In genomic region chr5:177309351-177310191, GRCh38 we compare ENCODE assay signal across 8 cellular contexts. TPM values are rescaled to one million over a fixed set of nuclear protein-coding genes. Genes with fewer than 3 reads are reported as not detected.
A peak's percentile ranks its signal among the peaks of the same experiment; 100 is the strongest.
DNase-seq lines count a peak whose midpoint lies in the region; ATAC-seq and TF ChIP-seq lines count a peak whose summit lies in the region.

No MANE protein-coding gene starts in this region.

- no peak for ATAC-seq in GM18909 (IDR thresholded peaks at IDR 0.05; ENCODE audit: poor library complexity, unreplicated experiment)
- ATAC-seq in HG03565 (IDR thresholded peaks at IDR 0.05; ENCODE audit: unreplicated experiment): no peak

- peak; percentile 64 for TF ChIP-seq RAD21 in Ishikawa (IDR thresholded peaks at IDR 0.05; ENCODE audit: low read depth)

- no peak for TF ChIP-seq EP300 in Ishikawa (IDR thresholded peaks at IDR 0.05; ENCODE audit: borderline replicate concordance)

- DNase-seq in Caki2 (ENCODE audit: low read depth) (peak; percentile 78), SHP77 (lab: John Stamatoyannopoulos, UW) (peak; percentile 75 to 83), germinal center (ENCODE audit: low spot score) (peak; percentile 63), renal cortical epithelial cell (ENCODE audit: low read depth) (peak; percentile 69)
- DNase-seq in activated effector memory CD4-positive, alpha-beta T cell treated with anti-CD3 and anti-CD28 coated beads, Interleukin-2, amount 50 U/mL, for 16 hours: peak; percentile 91

- in situ Hi-C loops in Caki2 (cut with HindIII; ENCODE audit: low pct_unique_long_range_greater_than_20kb, low sequenced_read_pairs): no loop called here

TF ChIP-seq in Ishikawa, 13 proteins besides CTCF, POLR2A, EP300 and RAD21:
- TF ChIP-seq MAX (IDR thresholded peaks at IDR 0.05) (0 out of 2 replicates have a peak, but pooled peaks have one; percentile 26), ZBTB7A (IDR thresholded peaks at IDR 0.05; ENCODE audit: low read depth) (no peak), TEAD4 (IDR thresholded peaks at IDR 0.05) (no peak), CREB1 (IDR thresholded peaks at IDR 0.05; ENCODE audit: low read depth) (no peak), EGR1 (IDR thresholded peaks at IDR 0.05) (no peak), YY1 (IDR thresholded peaks at IDR 0.05; ENCODE audit: low read depth) (0 out of 2 replicates have a peak, but pooled peaks have one; percentile 13), FOXM1 (IDR thresholded peaks at IDR 0.05; ENCODE audit: borderline replicate concordance, low read depth) (no peak), TCF12 (IDR thresholded peaks at IDR 0.05; ENCODE audit: low read depth) (no peak), USF1 (IDR thresholded peaks at IDR 0.05) (no peak), CEBPB (IDR thresholded peaks at IDR 0.05) (no peak), TAF1 (IDR thresholded peaks at IDR 0.05; ENCODE audit: low read depth) (no peak), NFIC (IDR thresholded peaks at IDR 0.05) (no peak)
- TF ChIP-seq, protein P1, sequence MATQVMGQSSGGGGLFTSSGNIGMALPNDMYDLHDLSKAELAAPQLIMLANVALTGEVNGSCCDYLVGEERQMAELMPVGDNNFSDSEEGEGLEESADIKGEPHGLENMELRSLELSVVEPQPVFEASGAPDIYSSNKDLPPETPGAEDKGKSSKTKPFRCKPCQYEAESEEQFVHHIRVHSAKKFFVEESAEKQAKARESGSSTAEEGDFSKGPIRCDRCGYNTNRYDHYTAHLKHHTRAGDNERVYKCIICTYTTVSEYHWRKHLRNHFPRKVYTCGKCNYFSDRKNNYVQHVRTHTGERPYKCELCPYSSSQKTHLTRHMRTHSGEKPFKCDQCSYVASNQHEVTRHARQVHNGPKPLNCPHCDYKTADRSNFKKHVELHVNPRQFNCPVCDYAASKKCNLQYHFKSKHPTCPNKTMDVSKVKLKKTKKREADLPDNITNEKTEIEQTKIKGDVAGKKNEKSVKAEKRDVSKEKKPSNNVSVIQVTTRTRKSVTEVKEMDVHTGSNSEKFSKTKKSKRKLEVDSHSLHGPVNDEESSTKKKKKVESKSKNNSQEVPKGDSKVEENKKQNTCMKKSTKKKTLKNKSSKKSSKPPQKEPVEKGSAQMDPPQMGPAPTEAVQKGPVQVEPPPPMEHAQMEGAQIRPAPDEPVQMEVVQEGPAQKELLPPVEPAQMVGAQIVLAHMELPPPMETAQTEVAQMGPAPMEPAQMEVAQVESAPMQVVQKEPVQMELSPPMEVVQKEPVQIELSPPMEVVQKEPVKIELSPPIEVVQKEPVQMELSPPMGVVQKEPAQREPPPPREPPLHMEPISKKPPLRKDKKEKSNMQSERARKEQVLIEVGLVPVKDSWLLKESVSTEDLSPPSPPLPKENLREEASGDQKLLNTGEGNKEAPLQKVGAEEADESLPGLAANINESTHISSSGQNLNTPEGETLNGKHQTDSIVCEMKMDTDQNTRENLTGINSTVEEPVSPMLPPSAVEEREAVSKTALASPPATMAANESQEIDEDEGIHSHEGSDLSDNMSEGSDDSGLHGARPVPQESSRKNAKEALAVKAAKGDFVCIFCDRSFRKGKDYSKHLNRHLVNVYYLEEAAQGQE (IDR thresholded peaks at IDR 0.05; ENCODE audit: low read depth): no peak
TF ChIP-seq in Ishikawa: peak in this region for 2.

RNA-seq across cellular contexts. Expression of gene MXD3, which starts 2.1 kb away (rescaled TPM):
- total RNA-seq in Caki2 (2014; rRNA removed; shearing (Covaris generic); ENCODE audit: low replicate concordance): 69.8 and 72.2 TPM in 2 replicates
- total RNA-seq in renal cortical epithelial cell: 1.4 and 3.6 TPM in 2 replicates

RNA-seq across cellular contexts. Expression of gene PRELID1, which starts 6.0 kb away (rescaled TPM):
- 459 and 533 TPM in 2 replicates for total RNA-seq in Caki2 (2014; rRNA removed; shearing (Covaris generic); ENCODE audit: low replicate concordance)
- 52.0 and 115 TPM in 2 replicates for total RNA-seq in renal cortical epithelial cell

RNA-seq across cellular contexts. Expression of gene RAB24, which starts 6.1 kb away (rescaled TPM):
- 53.9 and 65.9 TPM in 2 replicates for total RNA-seq in Caki2 (2014; rRNA removed; shearing (Covaris generic); ENCODE audit: low replicate concordance)
- total RNA-seq in renal cortical epithelial cell: 13.5 and 23.0 TPM in 2 replicates

RNA-seq across cellular contexts. Expression of gene LMAN2, which starts 41.9 kb away (rescaled TPM):
- 602 and 647 TPM in 2 replicates for total RNA-seq in Caki2 (2014; rRNA removed; shearing (Covaris generic); ENCODE audit: low replicate concordance)
- 242 and 337 TPM in 2 replicates for total RNA-seq in renal cortical epithelial cell

RNA-seq across cellular contexts. Expression of gene RGS14, which starts 48.2 kb away (rescaled TPM):
- total RNA-seq in Caki2 (2014; rRNA removed; shearing (Covaris generic); ENCODE audit: low replicate concordance): 97.6 and 107 TPM in 2 replicates
- 11.1 and 30.2 TPM in 2 replicates for total RNA-seq in renal cortical epithelial cell

Comparison
In these comparisons a context has a peak if more than half of its experiments do, and no peak if none do; other contexts are left out.
1. RNA of gene MXD3, which starts 2.1 kb away (total RNA-seq): 69.8 to 72.2 TPM in Caki2; 1.4 to 3.6 TPM in renal cortical epithelial cell; every median in the first group is over 10 times any median in the second.
2. Peak in every context shown above with its lines, with median percentiles within 50 percentile points of each other: DNase-seq.